ENCODE assay signal across 8 cellular contexts in genomic region chr5:61319388-61320146, GRCh38. TPM values are rescaled to one million over a fixed set of nuclear protein-coding genes. Genes with fewer than 3 reads are reported as not detected.
DNase-seq lines count a peak whose midpoint lies in the region; ATAC-seq, FAIRE-seq and TF ChIP-seq lines count a peak whose summit lies in the region.

No MANE protein-coding gene starts in this region.

- H3K4me3 ChIP-seq in kidney (ENCODE audit: low read length in 2 of 2) (peak overlapping the region; percentile 57 to 69), PC-3 (ENCODE audit: low read length) (no peak overlapping the region)

- no peak for FAIRE-seq in kidney (lab: Jason Lieb, UNC)

- peak in 4 of 6 experiments; percentile 8 to 36 (median 15) for DNase-seq in stimulated activated naive CD4-positive, alpha-beta T cell (lab: John Stamatoyannopoulos, UW)
- DNase-seq in stimulated activated naive CD4-positive, alpha-beta T cell treated with Interleukin-2 at 50 U/mL for 16 hours (lab: John Stamatoyannopoulos, UW) = no peak
- DNase-seq in SK-N-DZ (ENCODE audit: low spot score) (peak; percentile 78), kidney (no peak), epidermal melanocyte (ENCODE audit: insufficient read length, low spot score) (no peak), PC-3 (no peak), AG08396 (ENCODE audit: low spot score) (no peak)

- peaks cover 11% of the 10 kb centered on the region for H3F3A ChIP-seq in PC-3 (ENCODE audit: low read length, unreplicated experiment)

- no peak for TF ChIP-seq CTCF in kidney (IDR thresholded peaks at IDR 0.05; ENCODE audit: borderline replicate concordance, extremely low read depth, insufficient read depth)
- no peak for TF ChIP-seq CTCF in PC-3 (conservative IDR thresholded peaks at IDR 0.05; ENCODE audit: low read depth, low read length)

- no peaks in the 10 kb centered on the region for H4K20me1 ChIP-seq in PC-3 (ENCODE audit: low read length)

- H3K79me2 ChIP-seq in PC-3 (ENCODE audit: low read length) = no peaks in the 10 kb centered on the region

- H3K4me1 ChIP-seq in kidney (ENCODE audit: control insufficient read depth in 1 of 2, insufficient read depth in 1 of 2, low read depth in 1 of 2, low read length in 2 of 2) (peaks cover 10 to 19% of the 10 kb centered on the region in 2 donors), PC-3 (ENCODE audit: insufficient read depth, low read length) (peaks cover 41% of the 10 kb centered on the region)

- no TSS peak for BruUV-seq in PC-3 (replicated peaks; lab: Mats Ljungman, UMichigan)

- H3K36me3 ChIP-seq in kidney (ENCODE audit: control insufficient read depth in 1 of 2, insufficient read depth in 2 of 2, low read length in 2 of 2) (no peaks in the 10 kb centered on the region), PC-3 (ENCODE audit: low read depth, low read length) (no peaks in the 10 kb centered on the region)

- CTCF ChIA-PET in PC-3 (lab: Charles Lee) = no interaction called here

- no peaks in the 10 kb centered on the region for H3K9me2 ChIP-seq in PC-3 (replicated peaks; ENCODE audit: low read length)

- peak; percentile 99 for ATAC-seq in HG03095 (IDR thresholded peaks at IDR 0.05; ENCODE audit: unreplicated experiment)
- ATAC-seq in PC-3 = no peak

- intact Hi-C loops in kidney (cut with DNase I) = no loop called here
- intact Hi-C loops in PC-3 (cut with micrococcal nuclease) = no loop called here

- no peak overlapping the region for H2AFZ ChIP-seq in PC-3 (ENCODE audit: low read length)

- POLR2A ChIA-PET in PC-3 (lab: Charles Lee; ENCODE audit: unreplicated experiment) = no interaction called here

- H3K4me2 ChIP-seq in PC-3 (ENCODE audit: low read length) = no peak overlapping the region

- H3K9ac ChIP-seq in kidney (ENCODE audit: low read length in 2 of 2) (peak overlapping the region in 1 of 2 donors; percentile 55), PC-3 (ENCODE audit: low read length) (no peak overlapping the region)

- H3K27ac ChIP-seq in kidney (ENCODE audit: low read depth in 2 of 2, low read length in 2 of 2) (peak overlapping the region in 1 of 2 donors; percentile 52), PC-3 (ENCODE audit: low read length) (no peak overlapping the region)

- H3K9me3 ChIP-seq in kidney (ENCODE audit: control insufficient read depth in 1 of 2, low read length in 2 of 2) = no peaks in the 10 kb centered on the region
- H3K9me3 ChIP-seq in PC-3 (ENCODE audit: low read length) = no peaks in the 10 kb centered on the region

- H3K27me3 ChIP-seq in PC-3 (ENCODE audit: low read length) = no peaks in the 10 kb centered on the region

RNA-seq across cellular contexts. Expression of gene ZSWIM6, which starts 12.5 kb away (rescaled TPM):
- 18.2 and 19.6 TPM in 2 replicates for polyA plus RNA-seq in SK-N-DZ (2014; cell fraction: cytosol; rRNA removed)
- 34.6 and 46.9 TPM in 2 replicates for polyA plus RNA-seq in SK-N-DZ (2014; cell fraction: nucleus; rRNA removed)
- total RNA-seq in kidney (20.3 TPM), PC-3 (2014; rRNA removed) (3.4 and 4.3 TPM in 2 replicates)
- polyA plus RNA-seq in kidney (ENCODE audit: insufficient read depth, low read depth, low replicate concordance) = 2.9 TPM

Comparison
In these comparisons a context has a peak if more than half of its experiments do, and no peak if none do; other contexts are left out.
1. DNase-seq: peak in stimulated activated naive CD4-positive, alpha-beta T cell (4 of 6) and SK-N-DZ (single experiment); none in stimulated activated naive CD4-positive, alpha-beta T cell treated with Interleukin-2 at 50 U/mL for 16 hours (single experiment), kidney (single experiment), epidermal melanocyte (single experiment), PC-3 (single experiment) and AG08396 (single experiment).